In genomic region chr19:6413291-6413690, GRCh38 we compare ENCODE assay signal across 15 cellular contexts. TPM values are rescaled to one million over a fixed set of nuclear protein-coding genes. Genes with fewer than 3 reads are reported as not detected.
"Had no signal": no experiment of that assay in that cellular context is flagged by ENCODE, and none has a peak within 500 bp of the region (broad histone marks: within the 10 kb centered on the region; RNA-seq: fewer than 3 reads in every experiment).

No MANE protein-coding gene starts in this region.

- H3K9me3 Mint-ChIP-seq: activated naive CD8-positive, alpha-beta T cell treated with anti-CD3 and anti-CD28 coated beads, Interleukin-2, amount 10 ng/mL, durations not matched to agents 7 days and 5 days; brain; central memory CD8-positive, alpha-beta T cell; immature natural killer cell; neural crest cell; stimulated activated naive B cell treated with anti-CD40 and anti-IgM and Interleukin-4, amounts not matched to agents 10 μg/mL and 1 μg/mL and 100 μg/mL, for 72 hours; T-helper 1 cell treated with Interleukin-12 subunit alpha and Interleukin-12 subunit beta and Interleukin-4 antibody, amounts not matched to agents 30 μg/mL and 1 μg/mL, for 36 hours had no signal

- H3K4me3 Mint-ChIP-seq: activated naive CD8-positive, alpha-beta T cell treated with anti-CD3 and anti-CD28 coated beads, Interleukin-2, amount 10 ng/mL, durations not matched to agents 7 days and 5 days; brain; central memory CD8-positive, alpha-beta T cell; immature natural killer cell; stimulated activated naive B cell treated with anti-CD40 and anti-IgM and Interleukin-4, amounts not matched to agents 10 μg/mL and 1 μg/mL and 100 μg/mL, for 72 hours; T-helper 1 cell treated with Interleukin-12 subunit alpha and Interleukin-12 subunit beta and Interleukin-4 antibody, amounts not matched to agents 30 μg/mL and 1 μg/mL, for 36 hours had no signal

- H3K27me3 ChIP-seq: ovary, upper lobe of left lung had no signal

- H3K27me3 Mint-ChIP-seq: activated naive CD8-positive, alpha-beta T cell treated with anti-CD3 and anti-CD28 coated beads, Interleukin-2, amount 10 ng/mL, durations not matched to agents 7 days and 5 days; central memory CD8-positive, alpha-beta T cell; stimulated activated naive B cell treated with anti-CD40 and anti-IgM and Interleukin-4, amounts not matched to agents 10 μg/mL and 1 μg/mL and 100 μg/mL, for 72 hours had no signal

- H3K9me3 ChIP-seq: ovary, upper lobe of left lung had no signal

- DNase-seq: activated CD4-positive, CD25-positive, alpha-beta regulatory T cell; activated naive CD4-positive, alpha-beta T cell; activated naive CD8-positive, alpha-beta T cell treated with anti-CD3 and anti-CD28 coated beads, Interleukin-2, amount 10 ng/mL, durations not matched to agents 7 days and 5 days; cortex of kidney; effector CD4-positive, alpha-beta T cell; foreskin melanocyte; immature natural killer cell; stimulated activated naive B cell treated with anti-CD40 and anti-IgM and Interleukin-4, amounts not matched to agents 10 μg/mL and 1 μg/mL and 100 μg/mL, for 72 hours had no signal

- H3K4me1 Mint-ChIP-seq: activated naive CD8-positive, alpha-beta T cell treated with anti-CD3 and anti-CD28 coated beads, Interleukin-2, amount 10 ng/mL, durations not matched to agents 7 days and 5 days; brain; central memory CD8-positive, alpha-beta T cell; immature natural killer cell; neural crest cell; stimulated activated naive B cell treated with anti-CD40 and anti-IgM and Interleukin-4, amounts not matched to agents 10 μg/mL and 1 μg/mL and 100 μg/mL, for 72 hours had no signal

- H3K36me3 ChIP-seq: ovary had no signal

- H3K27ac Mint-ChIP-seq: activated naive CD8-positive, alpha-beta T cell treated with anti-CD3 and anti-CD28 coated beads, Interleukin-2, amount 10 ng/mL, durations not matched to agents 7 days and 5 days; immature natural killer cell; stimulated activated naive B cell treated with anti-CD40 and anti-IgM and Interleukin-4, amounts not matched to agents 10 μg/mL and 1 μg/mL and 100 μg/mL, for 72 hours; T-helper 1 cell treated with Interleukin-12 subunit alpha and Interleukin-12 subunit beta and Interleukin-4 antibody, amounts not matched to agents 30 μg/mL and 1 μg/mL, for 36 hours had no signal

- H3K4me3 ChIP-seq: ovary, upper lobe of left lung had no signal

RNA-seq across cellular contexts. Expression of gene SLC25A41, which starts 20.3 kb away (rescaled TPM):
- total RNA-seq: subcutaneous adipose tissue had no signal
- polyA plus RNA-seq: immature natural killer cell had no signal
